1 cellular context compared by ENCODE assay signal in the genomic region with DNA sequence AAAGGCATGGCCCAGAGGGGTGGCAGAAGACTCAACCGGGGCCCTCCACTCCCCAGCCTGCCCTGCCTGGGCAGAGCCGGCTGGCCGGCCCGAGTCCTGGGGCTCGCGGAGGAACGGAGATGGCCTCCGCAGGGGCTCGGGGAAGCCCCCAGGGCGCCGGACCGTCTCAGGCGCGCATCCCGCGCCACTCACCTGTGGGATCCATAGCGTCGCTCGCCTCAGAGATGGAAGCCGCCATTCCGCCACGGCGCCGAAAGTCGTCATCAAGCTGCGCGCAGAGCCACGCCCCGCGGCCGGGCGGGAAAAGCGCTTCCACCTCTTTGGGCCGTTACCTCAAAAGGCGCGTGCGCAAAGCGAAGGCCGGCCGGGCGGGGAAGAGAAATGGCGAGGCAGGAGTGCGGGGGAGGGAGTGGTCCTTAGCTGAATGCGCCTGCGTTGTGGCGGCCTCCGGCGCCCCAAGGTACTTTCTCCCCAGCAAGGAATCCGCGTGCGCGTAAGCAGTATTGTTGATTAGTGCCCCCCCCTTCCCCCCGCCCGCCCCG.
TF ChIP-seq lines count a peak whose summit lies in the region.

Gene SMPD4 (minus strand): TSS at position 265 of the 542 bp plus-strand sequence. CDS start 5,010 bp downstream, outside the sequence.

TF ChIP-seq in K562, 482 proteins besides CTCF, POLR2A, EP300 and RAD21 (continued from another document and continues in another):
- TF ChIP-seq ZNF609 (CRISPR knock-in tag; IDR thresholded peaks at IDR 0.05; ENCODE audit: borderline replicate concordance) (no peak), ZNF583 (CRISPR knock-in tag; IDR thresholded peaks at IDR 0.05) (no peak), MYC (IDR thresholded peaks at IDR 0.05; ENCODE audit: low read depth, low read length) (peak; percentile 60; the same call in 1 of the 2 replicates), MYC (CRISPR knock-in tag; IDR thresholded peaks at IDR 0.05; ENCODE audit: borderline replicate concordance, low read depth) (no peak), C11orf30 (IDR thresholded peaks at IDR 0.05; ENCODE audit: low read depth) (peak; percentile 99), SIN3B (IDR thresholded peaks at IDR 0.05; ENCODE audit: low read depth) (peak; percentile 99), ETV6 (IDR thresholded peaks at IDR 0.05; ENCODE audit: borderline replicate concordance in 1 of 2, low read depth in 2 of 2, low read length in 1 of 2) (no peak), ETV6 (CRISPR knock-in tag; IDR thresholded peaks at IDR 0.05; ENCODE audit: borderline replicate concordance) (no peak), FIP1L1 (IDR thresholded peaks at IDR 0.05; ENCODE audit: low read depth, low read length, poor library complexity, severe bottlenecking) (peak; percentile 68), CAMTA2 (CRISPR knock-in tag; conservative IDR thresholded peaks at IDR 0.05) (no peak), DACH1 (IDR thresholded peaks at IDR 0.05; ENCODE audit: partially characterized antibody) (no peak), ZBTB17 (CRISPR knock-in tag; IDR thresholded peaks at IDR 0.05) (0 out of 2 replicates have a peak, but pooled peaks have one; percentile 34), MLLT1 (IDR thresholded peaks at IDR 0.05) (peak in 1 of 2 experiments; percentile 66; a peak in 1 of 4 replicates), PPARD (CRISPR knock-in tag; IDR thresholded peaks at IDR 0.05) (no peak), L3MBTL2 (IDR thresholded peaks at IDR 0.05) (peak; percentile 53; the same call in 1 of the 2 replicates), TARDBP (IDR thresholded peaks at IDR 0.05) (no peak), TBP (optimal IDR thresholded peaks at IDR 0.05; ENCODE audit: low read depth, low read length) (peak; percentile 63), GABPB2 (CRISPR knock-in tag; conservative IDR thresholded peaks at IDR 0.05) (no peak), HDAC8 (tag; IDR thresholded peaks at IDR 0.05) (no peak), HIVEP1 (CRISPR knock-in tag; IDR thresholded peaks at IDR 0.05) (no peak), NKRF (IDR thresholded peaks at IDR 0.05; ENCODE audit: borderline replicate concordance) (0 out of 2 replicates have a peak, but pooled peaks have one; percentile 27), SRSF3 (IDR thresholded peaks at IDR 0.05; ENCODE audit: insufficient read depth, low read length) (no peak), ZNF445 (CRISPR knock-in tag; IDR thresholded peaks at IDR 0.05; ENCODE audit: low read depth) (no peak), HMGN3 (IDR thresholded peaks at IDR 0.05; ENCODE audit: borderline replicate concordance, extremely low read depth, insufficient read length, low read depth, low read length) (peak; percentile 52), TAF9B (IDR thresholded peaks at IDR 0.05; ENCODE audit: partially characterized antibody) (peak; percentile 57), PTBP1 (IDR thresholded peaks at IDR 0.05; ENCODE audit: low read depth, low read length) (no peak), JUN (IDR thresholded peaks at IDR 0.05; ENCODE audit: borderline replicate concordance, low read depth, low read length) (peak; percentile 16; the same call in 1 of the 2 replicates), JUN (CRISPR knock-in tag; IDR thresholded peaks at IDR 0.05; ENCODE audit: borderline replicate concordance) (no peak), HLTF (IDR thresholded peaks at IDR 0.05) (no peak), ETS2 (tag; IDR thresholded peaks at IDR 0.05; ENCODE audit: borderline replicate concordance, poor library complexity, severe bottlenecking) (no peak), ZNF644 (tag; IDR thresholded peaks at IDR 0.05; ENCODE audit: low read depth) (no peak), POLR2G (IDR thresholded peaks at IDR 0.05; ENCODE audit: low read depth, low read length) (peak; percentile 89), NFE2 (IDR thresholded peaks at IDR 0.05; ENCODE audit: low read depth) (no peak), RBM15 (IDR thresholded peaks at IDR 0.05; ENCODE audit: insufficient read depth, low read length) (no peak), UBTF (IDR thresholded peaks at IDR 0.05; ENCODE audit: borderline replicate concordance in 1 of 2, low read depth in 2 of 2, low read length in 2 of 2) (no peak), NEUROD1 (IDR thresholded peaks at IDR 0.05; ENCODE audit: borderline replicate concordance, low read depth, low read length, partially characterized antibody) (no peak), LEF1 (IDR thresholded peaks at IDR 0.05) (no peak), ATF1 (CRISPR knock-in tag; IDR thresholded peaks at IDR 0.05) (peak; percentile 88), ATF1 (tag; IDR thresholded peaks at IDR 0.05) (peak; percentile 97), JUND (IDR thresholded peaks at IDR 0.05; ENCODE audit: borderline replicate concordance, low read depth, low read length) (peak; percentile 19; the same call in 1 of the 2 replicates), JUND (tag; IDR thresholded peaks at IDR 0.05; ENCODE audit: borderline replicate concordance, low read depth, low read length) (no peak)
- TF ChIP-seq, protein P1, sequence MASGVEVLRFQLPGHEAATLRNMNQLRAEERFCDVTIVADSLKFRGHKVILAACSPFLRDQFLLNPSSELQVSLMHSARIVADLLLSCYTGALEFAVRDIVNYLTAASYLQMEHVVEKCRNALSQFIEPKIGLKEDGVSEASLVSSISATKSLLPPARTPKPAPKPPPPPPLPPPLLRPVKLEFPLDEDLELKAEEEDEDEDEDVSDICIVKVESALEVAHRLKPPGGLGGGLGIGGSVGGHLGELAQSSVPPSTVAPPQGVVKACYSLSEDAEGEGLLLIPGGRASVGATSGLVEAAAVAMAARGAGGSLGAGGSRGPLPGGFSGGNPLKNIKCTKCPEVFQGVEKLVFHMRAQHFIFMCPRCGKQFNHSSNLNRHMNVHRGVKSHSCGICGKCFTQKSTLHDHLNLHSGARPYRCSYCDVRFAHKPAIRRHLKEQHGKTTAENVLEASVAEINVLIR (CRISPR knock-in tag; IDR thresholded peaks at IDR 0.05): peak; percentile 94
- TF ChIP-seq, protein P2, sequence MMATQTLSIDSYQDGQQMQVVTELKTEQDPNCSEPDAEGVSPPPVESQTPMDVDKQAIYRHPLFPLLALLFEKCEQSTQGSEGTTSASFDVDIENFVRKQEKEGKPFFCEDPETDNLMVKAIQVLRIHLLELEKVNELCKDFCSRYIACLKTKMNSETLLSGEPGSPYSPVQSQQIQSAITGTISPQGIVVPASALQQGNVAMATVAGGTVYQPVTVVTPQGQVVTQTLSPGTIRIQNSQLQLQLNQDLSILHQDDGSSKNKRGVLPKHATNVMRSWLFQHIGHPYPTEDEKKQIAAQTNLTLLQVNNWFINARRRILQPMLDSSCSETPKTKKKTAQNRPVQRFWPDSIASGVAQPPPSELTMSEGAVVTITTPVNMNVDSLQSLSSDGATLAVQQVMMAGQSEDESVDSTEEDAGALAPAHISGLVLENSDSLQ (IDR thresholded peaks at IDR 0.05): no peak
- TF ChIP-seq, protein P3, sequence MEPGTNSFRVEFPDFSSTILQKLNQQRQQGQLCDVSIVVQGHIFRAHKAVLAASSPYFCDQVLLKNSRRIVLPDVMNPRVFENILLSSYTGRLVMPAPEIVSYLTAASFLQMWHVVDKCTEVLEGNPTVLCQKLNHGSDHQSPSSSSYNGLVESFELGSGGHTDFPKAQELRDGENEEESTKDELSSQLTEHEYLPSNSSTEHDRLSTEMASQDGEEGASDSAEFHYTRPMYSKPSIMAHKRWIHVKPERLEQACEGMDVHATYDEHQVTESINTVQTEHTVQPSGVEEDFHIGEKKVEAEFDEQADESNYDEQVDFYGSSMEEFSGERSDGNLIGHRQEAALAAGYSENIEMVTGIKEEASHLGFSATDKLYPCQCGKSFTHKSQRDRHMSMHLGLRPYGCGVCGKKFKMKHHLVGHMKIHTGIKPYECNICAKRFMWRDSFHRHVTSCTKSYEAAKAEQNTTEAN (CRISPR knock-in tag; IDR thresholded peaks at IDR 0.05): peak; percentile 30; the same call in 1 of the 2 replicates
- TF ChIP-seq, protein P4, sequence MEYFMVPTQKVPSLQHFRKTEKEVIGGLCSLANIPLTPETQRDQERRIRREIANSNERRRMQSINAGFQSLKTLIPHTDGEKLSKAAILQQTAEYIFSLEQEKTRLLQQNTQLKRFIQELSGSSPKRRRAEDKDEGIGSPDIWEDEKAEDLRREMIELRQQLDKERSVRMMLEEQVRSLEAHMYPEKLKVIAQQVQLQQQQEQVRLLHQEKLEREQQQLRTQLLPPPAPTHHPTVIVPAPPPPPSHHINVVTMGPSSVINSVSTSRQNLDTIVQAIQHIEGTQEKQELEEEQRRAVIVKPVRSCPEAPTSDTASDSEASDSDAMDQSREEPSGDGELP (CRISPR knock-in tag; IDR thresholded peaks at IDR 0.05; ENCODE audit: borderline replicate concordance): peak; percentile 68
- TF ChIP-seq, protein P5, sequence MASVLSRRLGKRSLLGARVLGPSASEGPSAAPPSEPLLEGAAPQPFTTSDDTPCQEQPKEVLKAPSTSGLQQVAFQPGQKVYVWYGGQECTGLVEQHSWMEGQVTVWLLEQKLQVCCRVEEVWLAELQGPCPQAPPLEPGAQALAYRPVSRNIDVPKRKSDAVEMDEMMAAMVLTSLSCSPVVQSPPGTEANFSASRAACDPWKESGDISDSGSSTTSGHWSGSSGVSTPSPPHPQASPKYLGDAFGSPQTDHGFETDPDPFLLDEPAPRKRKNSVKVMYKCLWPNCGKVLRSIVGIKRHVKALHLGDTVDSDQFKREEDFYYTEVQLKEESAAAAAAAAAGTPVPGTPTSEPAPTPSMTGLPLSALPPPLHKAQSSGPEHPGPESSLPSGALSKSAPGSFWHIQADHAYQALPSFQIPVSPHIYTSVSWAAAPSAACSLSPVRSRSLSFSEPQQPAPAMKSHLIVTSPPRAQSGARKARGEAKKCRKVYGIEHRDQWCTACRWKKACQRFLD (CRISPR knock-in tag; IDR thresholded peaks at IDR 0.05): no peak
